In the genomic region with DNA sequence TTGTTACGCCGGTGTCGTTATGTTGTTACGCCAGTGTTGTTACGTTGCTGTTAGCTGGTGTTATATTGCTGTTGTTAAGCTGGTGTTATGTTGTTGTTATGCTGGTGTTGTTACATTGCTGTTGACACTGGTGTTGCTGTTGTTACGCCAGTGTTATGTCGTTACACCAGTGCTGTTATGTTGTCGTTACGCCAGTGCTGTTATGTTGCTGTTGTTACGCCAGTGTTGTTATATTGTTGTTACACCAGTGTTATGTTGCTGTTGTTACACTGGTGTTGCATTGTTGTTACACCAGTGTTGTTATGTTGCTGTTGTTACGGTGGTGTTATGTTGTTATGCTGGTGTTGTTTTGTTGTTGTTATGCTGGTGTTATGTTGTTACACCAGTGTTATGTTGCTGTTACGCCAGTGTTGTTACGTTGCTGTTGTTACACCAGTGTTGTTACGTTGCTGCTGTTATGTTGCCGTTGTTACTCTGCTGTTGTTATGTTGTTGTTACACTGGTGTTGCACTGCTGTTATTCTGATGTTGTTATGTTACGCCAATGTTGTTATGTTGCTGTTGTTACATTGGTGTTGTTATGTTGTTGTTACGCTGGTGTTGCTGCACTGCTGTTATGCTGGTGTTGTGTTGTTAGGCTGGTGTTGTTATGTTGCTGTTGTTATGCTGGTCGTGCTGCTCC, we compare ENCODE assay signal across 24 cellular contexts. TPM values are rescaled to one million over a fixed set of nuclear protein-coding genes. Genes with fewer than 3 reads are reported as not detected.
A peak's percentile ranks its signal among the peaks of the same experiment; 100 is the strongest.
DNase-seq lines count a peak whose midpoint lies in the region; ATAC-seq, FAIRE-seq and TF ChIP-seq lines count a peak whose summit lies in the region.
"Had no signal": no experiment of that assay in that cellular context is flagged by ENCODE, and none has a peak within 500 bp of the region (broad histone marks: within the 10 kb centered on the region; RNA-seq: fewer than 3 reads in every experiment).

No MANE protein-coding gene starts in this region.

- RAD21 ChIA-PET in GM12878 (lab: Charles Lee; ENCODE audit: unreplicated experiment): no interaction called here

- no peak overlapping the region for H2BK15ac ChIP-seq in mesenchymal stem cell (ENCODE audit: low read depth, poor library complexity, severe bottlenecking)

- H4K8ac ChIP-seq in mesenchymal stem cell (ENCODE audit: low read length): no peak overlapping the region

- no peak for TF ChIP-seq RAD21 in GM12878 (IDR thresholded peaks at IDR 0.05; ENCODE audit: insufficient read depth, low read depth, low read length)

- BruUV-seq in GM12878 (replicated peaks; lab: Mats Ljungman, UMichigan): no TSS peak

- no peak overlapping the region for H3K23ac ChIP-seq in mesenchymal stem cell (ENCODE audit: low read length in 2 of 2)

- no peak overlapping the region for H3K4ac ChIP-seq in mesenchymal stem cell (ENCODE audit: low read depth in 1 of 2, low read length in 2 of 2)

- peak overlapping the region in 1 of 2 experiments; percentile 16 for H3K18ac ChIP-seq in mesenchymal stem cell (ENCODE audit: low read depth in 1 of 2, low read length in 2 of 2)

- no peak overlapping the region for H2BK5ac ChIP-seq in mesenchymal stem cell (ENCODE audit: low read depth, low read length, poor library complexity, severe bottlenecking)

- DNase-seq in GM23338 (ENCODE audit: low spot score): no peak
- no peak for DNase-seq in GM12878 (ENCODE audit: low read depth, low spot score)
- DNase-seq in mesenchymal stem cell: peak; percentile 62
- no peak for DNase-seq in T-cell
- no peak for DNase-seq in tibial artery
- DNase-seq in activated CD4-positive, CD25-positive, alpha-beta regulatory T cell (lab: John Stamatoyannopoulos, UW): no peak
- DNase-seq: activated CD4-positive, alpha-beta T cell treated with anti-CD3 and anti-CD28 coated beads for 1 hour; activated CD8-positive, alpha-beta memory T cell treated with anti-CD3 and anti-CD28 coated beads for 24 hours; activated T-cell treated with anti-CD3 and anti-CD28 coated beads, Interleukin-2, amount 50 U/mL, for 48 hours; effector CD8-positive, alpha-beta T cell; NCI-H1105; NCI-H2029 treated with DMSO at 0.1 percent for 48 hours; NCI-H82; OCI-M1; Right ventricle myocardium superior; sigmoid colon; uterus had no signal

- peaks cover 11% of the 10 kb centered on the region for H3K9me3 ChIP-seq in GM12878 (replicated peaks; ENCODE audit: control insufficient read depth, insufficient read depth, low read length)
- no peaks in the 10 kb centered on the region for H3K9me3 ChIP-seq in mesenchymal stem cell (ENCODE audit: control insufficient read depth, low read length)
- no peaks in the 10 kb centered on the region for H3K9me3 ChIP-seq in tibial artery
- H3K9me3 ChIP-seq: ascending aorta, esophagus muscularis mucosa, sigmoid colon, uterus had no signal

- H3K27me3 Mint-ChIP-seq in GM23338 (ENCODE audit: insufficient read depth, low read depth, poor library complexity) (peaks cover 11% of the 10 kb centered on the region), T-cell (no peaks in the 10 kb centered on the region)
- H3K27me3 Mint-ChIP-seq: activated naive CD4-positive, alpha-beta T cell treated with anti-CD3 and anti-CD28 coated beads, Interleukin-2, amount 50 U/mL, for 24 hours; central memory CD8-positive, alpha-beta T cell had no signal

- ATAC-seq in GM23338 (no peak), GM12878 (no peak), T-cell (replicated peaks in 1 of 4) (no peak), HG03521 (IDR thresholded peaks at IDR 0.05; ENCODE audit: unreplicated experiment) (no peak)

- TF ChIP-seq EP300 in GM12878 (IDR thresholded peaks at IDR 0.05; ENCODE audit: borderline replicate concordance in 1 of 2, control insufficient read depth in 1 of 2, low read depth in 2 of 2, low read length in 2 of 2): no peak; a peak in 1 of 4 replicates

- peaks cover 6% of the 10 kb centered on the region; the same call in 1 of the 2 replicates for H3K9me2 ChIP-seq in GM23338 (ENCODE audit: insufficient read depth)

- H3K36me3 ChIP-seq in ACC112 (ENCODE audit: insufficient read depth, low read length) (peaks cover 14% of the 10 kb centered on the region), GM23338 (ENCODE audit: insufficient read depth) (no peaks in the 10 kb centered on the region), GM12878 (ENCODE audit: control insufficient read depth in 2 of 2, insufficient read depth in 2 of 2, low read length in 1 of 2) (no peaks in the 10 kb centered on the region; a peak in 1 of 4 replicates), mesenchymal stem cell (ENCODE audit: control insufficient read depth in 1 of 2, insufficient read depth in 2 of 2, low read depth in 1 of 2, low read length in 2 of 2) (peaks cover 43 to 53% of the 10 kb centered on the region in 2 experiments), tibial artery (peaks cover 29 to 61% (median 41%) of the 10 kb centered on the region in 3 donors)
- H3K36me3 ChIP-seq: uterus had no signal

- SMC1A ChIA-PET in GM12878 (lab: Charles Lee; ENCODE audit: uncharacterized antibody, unreplicated experiment): no interaction called here

- H3K36me3 Mint-ChIP-seq in GM23338 (ENCODE audit: low read depth) (peaks cover 28% of the 10 kb centered on the region), T-cell (peaks cover 45% of the 10 kb centered on the region)

- in situ Hi-C loops in GM12878 (cut with MboI): no loop called here

- no peak overlapping the region for H2AK5ac ChIP-seq in mesenchymal stem cell (ENCODE audit: low read length, severe bottlenecking)

- TF ChIP-seq POLR2A in GM12878 (IDR thresholded peaks at IDR 0.05; ENCODE audit: low read depth, low read length): no peak

- H3K79me1 ChIP-seq in mesenchymal stem cell (replicated peaks; ENCODE audit: low read length, poor library complexity, severe bottlenecking): peaks cover 18% of the 10 kb centered on the region

- intact Hi-C loops in GM12878 (cut with micrococcal nuclease; ENCODE audit: unreplicated experiment): no loop called here
- intact Hi-C loops in tibial artery (cut with DNase I; ENCODE audit: low total_unique reads): no loop called here

- H2AFZ ChIP-seq in ACC112 (ENCODE audit: low read length, unreplicated experiment) (no peak overlapping the region), GM23338 (no peak overlapping the region), GM12878 (ENCODE audit: control insufficient read depth, low read depth, low read length) (no peak overlapping the region), mesenchymal stem cell (ENCODE audit: low read depth, low read length) (no peak overlapping the region)

- H3K4me1 Mint-ChIP-seq in GM23338: no peaks in the 10 kb centered on the region
- peaks cover 22 to 36% (median 32%) of the 10 kb centered on the region in 3 donors for H3K4me1 Mint-ChIP-seq in T-cell

- CTCF ChIA-PET in GM12878 (lab: Yijun Ruan, JAX): interaction anchor here (0.5 to 1.2 kb wide), 2 partner anchors 22 to 234 kb away, joined by 3 read pairs; no protein-coding TSS in a partner anchor
- CTCF ChIA-PET in T-cell (lab: Charles Lee): no interaction called here

- H3K27me3 ChIP-seq in ACC112 (ENCODE audit: insufficient read depth, low read length): no peaks in the 10 kb centered on the region
- H3K27me3 ChIP-seq in GM23338 (ENCODE audit: insufficient read depth): no peaks in the 10 kb centered on the region
- H3K27me3 ChIP-seq in GM12878 (replicated peaks in 1 of 2; ENCODE audit: control insufficient read depth in 2 of 2, insufficient read depth in 2 of 2, low read length in 1 of 2): no peaks in the 10 kb centered on the region
- no peaks in the 10 kb centered on the region for H3K27me3 ChIP-seq in mesenchymal stem cell (ENCODE audit: control insufficient read depth in 1 of 2, insufficient read depth in 1 of 2, low read length in 2 of 2)
- no peaks in the 10 kb centered on the region for H3K27me3 ChIP-seq in tibial artery
- H3K27me3 ChIP-seq: ascending aorta, BLaER1, esophagus muscularis mucosa, sigmoid colon, uterus had no signal

- H3K4me1 ChIP-seq in ACC112 (ENCODE audit: control insufficient read depth, insufficient read depth, low read length, unreplicated experiment) (no peaks in the 10 kb centered on the region), GM23338 (ENCODE audit: insufficient read depth) (no peaks in the 10 kb centered on the region), GM12878 (ENCODE audit: control insufficient read depth, insufficient read depth, low read length) (no peaks in the 10 kb centered on the region), mesenchymal stem cell (ENCODE audit: control insufficient read depth, insufficient read depth, low read depth, low read length) (peaks cover 3% of the 10 kb centered on the region), tibial artery (no peaks in the 10 kb centered on the region)
- H3K4me1 ChIP-seq: ascending aorta, BLaER1, sigmoid colon, uterus had no signal

- no peak overlapping the region for H3K4me2 ChIP-seq in GM23338
- no peak overlapping the region for H3K4me2 ChIP-seq in GM12878 (ENCODE audit: control insufficient read depth, insufficient read depth)
- no peak overlapping the region for H3K4me2 ChIP-seq in mesenchymal stem cell (ENCODE audit: low read length, poor library complexity, severe bottlenecking)
- H3K4me2 ChIP-seq: BLaER1 had no signal

- H2BK12ac ChIP-seq in mesenchymal stem cell (ENCODE audit: low read length in 2 of 2): no peak overlapping the region

- H3K4me3 ChIP-seq in ACC112 (ENCODE audit: low read depth, low read length) (no peak overlapping the region), GM23338 (no peak overlapping the region), GM12878 (no peak overlapping the region), mesenchymal stem cell (ENCODE audit: insufficient read depth in 1 of 2, low read depth in 1 of 2, low read length in 2 of 2) (no peak overlapping the region), tibial artery (no peak overlapping the region)
- H3K4me3 ChIP-seq: ascending aorta, BLaER1, esophagus muscularis mucosa, sigmoid colon, uterus had no signal

- FAIRE-seq in GM12878 (lab: Jason Lieb, UNC): no peak

- TF ChIP-seq CTCF in GM23338 (conservative IDR thresholded peaks at IDR 0.05; ENCODE audit: low read depth in 2 of 2): no peak
- no peak for TF ChIP-seq CTCF in GM12878 (IDR thresholded peaks at IDR 0.05 in 2 of 3, conservative IDR thresholded peaks at IDR 0.05 in 1 of 3; ENCODE audit: control insufficient read depth in 2 of 3, extremely low read depth in 1 of 3, insufficient read depth in 1 of 3, low read depth in 3 of 3, low read length in 3 of 3)
- no peak for TF ChIP-seq CTCF in tibial artery (IDR thresholded peaks at IDR 0.05)

- H3K79me2 ChIP-seq in ACC112 (ENCODE audit: control insufficient read depth, insufficient read depth, low read length, unreplicated experiment): peaks cover 33% of the 10 kb centered on the region
- no peaks in the 10 kb centered on the region for H3K79me2 ChIP-seq in GM23338 (replicated peaks; ENCODE audit: insufficient read depth)
- no peaks in the 10 kb centered on the region for H3K79me2 ChIP-seq in GM12878 (ENCODE audit: control insufficient read depth, insufficient read depth, low read length)

- H3F3A ChIP-seq in GM23338 (replicated peaks; ENCODE audit: low read depth): peaks cover 15% of the 10 kb centered on the region; the same call in 1 of the 2 replicates

- H4K20me1 ChIP-seq in GM23338 (replicated peaks; ENCODE audit: insufficient read depth) (no peaks in the 10 kb centered on the region), GM12878 (ENCODE audit: control insufficient read depth, insufficient read depth) (no peaks in the 10 kb centered on the region)

- POLR2A ChIA-PET in GM12878 (lab: Charles Lee): no interaction called here
- POLR2A ChIA-PET in T-cell (lab: Charles Lee): no interaction called here

- 89% methylated on average over 18 of the region's 18 CpGs for WGBS in GM12878 (ENCODE audit: insufficient coverage, insufficient replicate concordance, low lambda C conversion rate, missing lambda C conversion rate)
- WGBS in mesenchymal stem cell: 95% methylated on average over 18 of the region's 18 CpGs

- peaks cover 33% of the 10 kb centered on the region for H3K9me3 Mint-ChIP-seq in GM23338
- no peaks in the 10 kb centered on the region for H3K9me3 Mint-ChIP-seq in T-cell
- H3K9me3 Mint-ChIP-seq: activated naive CD4-positive, alpha-beta T cell treated with anti-CD3 and anti-CD28 coated beads, Interleukin-2, amount 50 U/mL, for 24 hours; central memory CD8-positive, alpha-beta T cell had no signal

- H3K4me3 Mint-ChIP-seq in GM23338 (no peak overlapping the region), T-cell (no peak overlapping the region)
- H3K4me3 Mint-ChIP-seq: activated naive CD4-positive, alpha-beta T cell treated with anti-CD3 and anti-CD28 coated beads, Interleukin-2, amount 50 U/mL, for 24 hours; central memory CD8-positive, alpha-beta T cell had no signal

- H3K27ac Mint-ChIP-seq in GM23338: 0 out of 2 replicates have a peak overlapping the region, but pooled peaks have one; percentile 27
- no peak overlapping the region for H3K27ac Mint-ChIP-seq in T-cell

- H3K9ac ChIP-seq in GM12878 (ENCODE audit: control insufficient read depth, insufficient read depth, low read length) (no peak overlapping the region), mesenchymal stem cell (ENCODE audit: low read length) (peak overlapping the region; percentile 36)
- H3K9ac ChIP-seq: BLaER1 had no signal

- no peak overlapping the region for H4K91ac ChIP-seq in mesenchymal stem cell (ENCODE audit: low read length)

- peak overlapping the region in 1 of 2 experiments; percentile 44 for H3K14ac ChIP-seq in mesenchymal stem cell (ENCODE audit: low read length in 2 of 2)

- no peak overlapping the region for H2BK120ac ChIP-seq in mesenchymal stem cell (ENCODE audit: low read depth, low read length)

- H3K27ac ChIP-seq in ACC112 (ENCODE audit: low read depth, low read length) (peak overlapping the region; percentile 63), GM23338 (ENCODE audit: low read depth) (no peak overlapping the region; the same call in 1 of the 2 replicates), GM12878 (ENCODE audit: control insufficient read depth, insufficient read depth) (no peak overlapping the region), mesenchymal stem cell (ENCODE audit: low read length, poor library complexity, severe bottlenecking) (no peak overlapping the region), tibial artery (no peak overlapping the region)
- H3K27ac ChIP-seq: ascending aorta, BLaER1, esophagus muscularis mucosa, sigmoid colon, uterus had no signal

RNA-seq across cellular contexts. Expression of gene H6PD, which starts 25.7 kb away (rescaled TPM):
- total RNA-seq in GM23338 (2014; rRNA removed; shearing (Covaris generic)): 4.2 and 4.7 TPM in 2 replicates
- 0.99 and 1.2 TPM in 2 replicates for polyA plus RNA-seq in GM23338 (2016; fragmentation: Nextera tagmentation; extraction: Ambion mirVana)
- 14.4 and 15.0 TPM in 2 replicates for total RNA-seq in GM12878 (2013; cell fraction: nucleolus; rRNA removed)
- 9.7 and 10.4 TPM in 2 replicates for total RNA-seq in GM12878 (2014; rRNA removed)
- total RNA-seq in GM12878 (2014; rRNA removed; fragmentation: Illumina TruSeq; extraction: Trizol): 8.1 and 9.4 TPM in 2 replicates
- 20.7 TPM in 2 replicates for total RNA-seq in GM12878 (2021)
- 4.9 TPM for polyA plus RNA-seq in GM12878 (2011; ENCODE audit: low read depth)
- 3.9 and 4.9 TPM in 2 replicates for polyA plus RNA-seq in GM12878 (2011; rRNA removed)
- 6.3 and 6.4 TPM in 2 replicates for polyA plus RNA-seq in GM12878 (2011; cell fraction: cytosol; rRNA removed)
- polyA plus RNA-seq in GM12878 (2011; cell fraction: nucleus; rRNA removed): 7.7 and 10.0 TPM in 2 replicates
- polyA plus RNA-seq in GM12878 (2012): 7.3 and 7.7 TPM in 2 replicates
- polyA plus RNA-seq in GM12878 (2014; fragmentation: Illumina TruSeq; extraction: Trizol): 9.9 and 10.1 TPM in 2 replicates
- polyA plus RNA-seq in GM12878 (2014; fragmentation: Nextera tagmentation; extraction: Ambion mirVana): 1 to 10 TPM; 1.2 to 1.4 TPM
- 12.1 and 13.1 TPM in 2 replicates for polyA plus RNA-seq in GM12878 (2014; rRNA removed)
- polyA plus RNA-seq in GM12878 (2016; fragmentation: Nextera tagmentation; extraction: Ambion mirVana): 1 to 10 TPM; 5.9 to 6.0 TPM
- polyA minus RNA-seq in GM12878 (2011; rRNA and poly(A)+ RNA removed): 4.8 and 10.9 TPM in 2 replicates
- 5.1 and 5.9 TPM in 2 replicates for polyA minus RNA-seq in GM12878 (2011; cell fraction: cytosol; rRNA and poly(A)+ RNA removed)
- 2.2 and 3.4 TPM in 2 replicates for polyA minus RNA-seq in GM12878 (2011; cell fraction: nucleus; rRNA and poly(A)+ RNA removed)
- 30.1 TPM for polyA plus RNA-seq in mesenchymal stem cell (2013, experiment 1 of 2)
- 29.4 TPM for polyA plus RNA-seq in mesenchymal stem cell (2013, experiment 2 of 2)
- 10 to 100 TPM; 17.6 to 26.5 (median 23.9) TPM for total RNA-seq in T-cell

RNA-seq across cellular contexts. Expression of gene SPSB1, which starts 32.5 kb away (rescaled TPM):
- total RNA-seq in GM23338 (2014; rRNA removed; shearing (Covaris generic)): 6.8 and 7.6 TPM in 2 replicates
- polyA plus RNA-seq in GM23338 (2016; fragmentation: Nextera tagmentation; extraction: Ambion mirVana): 2.1 and 2.4 TPM in 2 replicates
- total RNA-seq in GM12878 (2013; cell fraction: nucleolus; rRNA removed): 0.96 and 1.3 TPM in 2 replicates
- 0.90 and 1.3 TPM in 2 replicates for total RNA-seq in GM12878 (2014; rRNA removed)
- total RNA-seq in GM12878 (2014; rRNA removed; fragmentation: Illumina TruSeq; extraction: Trizol): 0.40 and 0.46 TPM in 2 replicates
- 0.74 and 1.1 TPM in 2 replicates for total RNA-seq in GM12878 (2021)
- 0.38 TPM for polyA plus RNA-seq in GM12878 (2011; ENCODE audit: low read depth)
- 0.23 and 0.43 TPM in 2 replicates for polyA plus RNA-seq in GM12878 (2011; rRNA removed)
- 0.52 and 0.63 TPM in 2 replicates for polyA plus RNA-seq in GM12878 (2011; cell fraction: cytosol; rRNA removed)
- 0.45 and 0.47 TPM in 2 replicates for polyA plus RNA-seq in GM12878 (2011; cell fraction: nucleus; rRNA removed)
- polyA plus RNA-seq in GM12878 (2012): 1.4 and 2.6 TPM in 2 replicates
- polyA plus RNA-seq in GM12878 (2014; fragmentation: Illumina TruSeq; extraction: Trizol): 0.46 and 2.1 TPM in 2 replicates
- polyA plus RNA-seq in GM12878 (2014; fragmentation: Nextera tagmentation; extraction: Ambion mirVana): under 1 TPM in 1 of 2 experiments, not detected in 1; 0.02 TPM
- 0.80 and 2.0 TPM in 2 replicates for polyA plus RNA-seq in GM12878 (2014; rRNA removed)
- polyA plus RNA-seq in GM12878 (2016; fragmentation: Nextera tagmentation; extraction: Ambion mirVana): 1 to 10 TPM; 1.2 to 1.4 TPM
- 0.37 and 0.57 TPM in 2 replicates for polyA minus RNA-seq in GM12878 (2011; rRNA and poly(A)+ RNA removed)
- 0.52 and 0.53 TPM in 2 replicates for polyA minus RNA-seq in GM12878 (2011; cell fraction: cytosol; rRNA and poly(A)+ RNA removed)
- 0.36 TPM in 1 of 2 replicates, not detected in the other for polyA minus RNA-seq in GM12878 (2011; cell fraction: nucleus; rRNA and poly(A)+ RNA removed)
- 34.8 TPM for polyA plus RNA-seq in mesenchymal stem cell (2013, experiment 1 of 2)
- polyA plus RNA-seq in mesenchymal stem cell (2013, experiment 2 of 2): 35.0 TPM
- 1 to 10 TPM; 3.1 to 6.4 (median 5.4) TPM for total RNA-seq in T-cell
